Comparison of ENCODE assay signal across 17 cellular contexts in the genomic region with DNA sequence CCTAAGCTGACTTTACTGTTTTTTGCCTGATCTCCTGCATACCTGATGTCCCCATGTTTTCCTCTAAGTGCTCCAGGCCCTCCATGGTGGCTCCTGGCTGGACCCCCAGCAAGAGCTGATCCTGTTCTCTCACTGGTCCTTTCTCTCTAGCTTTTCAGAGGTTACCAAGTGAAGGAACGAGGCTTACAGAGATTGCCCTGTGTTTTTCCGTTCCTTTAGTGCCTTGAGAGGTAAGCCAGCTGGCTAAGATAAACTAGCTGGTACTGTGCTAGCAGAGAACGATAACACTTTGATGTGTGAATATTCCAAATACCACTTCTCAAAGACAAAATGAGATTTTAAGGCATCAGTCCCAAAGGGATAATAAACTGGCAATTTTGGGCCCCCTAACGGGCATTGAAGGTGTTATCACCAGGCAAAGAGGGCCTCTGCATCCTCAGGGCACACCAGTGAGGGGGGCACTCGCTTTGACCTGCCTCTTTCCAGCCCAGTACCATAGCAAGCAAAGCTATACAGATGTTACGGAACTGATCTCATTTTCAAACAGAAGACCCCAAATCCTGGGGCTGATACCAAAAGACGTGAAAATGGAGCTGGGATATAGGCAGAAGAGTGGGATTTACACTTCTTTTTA. TPM values are rescaled to one million over a fixed set of nuclear protein-coding genes. Genes with fewer than 3 reads are reported as not detected.
A peak's percentile ranks its signal among the peaks of the same experiment; 100 is the strongest.
DNase-seq lines count a peak whose midpoint lies in the region; ATAC-seq and TF ChIP-seq lines count a peak whose summit lies in the region.
"Had no signal": no experiment of that assay in that cellular context is flagged by ENCODE, and none has a peak within 500 bp of the region (broad histone marks: within the 10 kb centered on the region; RNA-seq: fewer than 3 reads in every experiment).

No MANE protein-coding gene starts in this region.

- H3K4me1 ChIP-seq in Loucy (ENCODE audit: insufficient read depth, low read length, poor library complexity, severe bottlenecking) (peaks cover 16% of the 10 kb centered on the region), endodermal cell (ENCODE audit: control insufficient read depth, insufficient read depth, low read length) (peaks cover 8% of the 10 kb centered on the region), gastroesophageal sphincter (peaks cover 0 to 60% (median 2%) of the 10 kb centered on the region in 3 donors)

- peak; percentile 28; the same call in 1 of the 2 replicates for TF ChIP-seq CTCF in Loucy (conservative IDR thresholded peaks at IDR 0.05; ENCODE audit: low read length)
- TF ChIP-seq CTCF in endodermal cell (conservative IDR thresholded peaks at IDR 0.05): peak; percentile 30
- no peak for TF ChIP-seq CTCF in gastroesophageal sphincter (IDR thresholded peaks at IDR 0.05)

- no peaks in the 10 kb centered on the region for H3K9me2 ChIP-seq in Loucy (replicated peaks; ENCODE audit: low read depth, low read length)

- H3K36me3 ChIP-seq in Loucy (ENCODE audit: insufficient read depth, low read length): no peaks in the 10 kb centered on the region
- H3K36me3 ChIP-seq in endodermal cell (ENCODE audit: control insufficient read depth, insufficient read depth, low read length): peaks cover 9% of the 10 kb centered on the region
- peaks cover 0 to 2% of the 10 kb centered on the region in 2 donors for H3K36me3 ChIP-seq in gastroesophageal sphincter

- no peak for TF ChIP-seq EP300 in gastroesophageal sphincter (IDR thresholded peaks at IDR 0.05)

- ATAC-seq in activated naive CD4-positive, alpha-beta T cell treated with anti-CD3 and anti-CD28 coated beads, Interleukin-2, amount 50 U/mL, for 72 hours: no peak
- peak; percentile 31 for ATAC-seq in stimulated activated naive CD8-positive, alpha-beta T cell treated with anti-CD3 and anti-CD28 coated beads, Interleukin-15, amount 100 ng/mL, for 72 hours
- ATAC-seq in gastroesophageal sphincter: no peak
- ATAC-seq in natural killer cell treated with Interleukin-12 subunit alpha and Interleukin-12 subunit beta and Interleukin-15 and Interleukin-18, amount 100 ng/mL, for 72 hours: no peak
- ATAC-seq: naive thymus-derived CD4-positive, alpha-beta T cell had no signal

- H3K79me2 ChIP-seq in Loucy (ENCODE audit: insufficient read depth, low read length): peaks cover 23% of the 10 kb centered on the region

- peaks cover 0 to 3% of the 10 kb centered on the region in 2 donors for H3K9me3 Mint-ChIP-seq in activated naive CD4-positive, alpha-beta T cell treated with anti-CD3 and anti-CD28 coated beads, Interleukin-2, amount 50 U/mL, for 72 hours
- no peaks in the 10 kb centered on the region for H3K9me3 Mint-ChIP-seq in endodermal cell
- peaks cover 0 to 7% of the 10 kb centered on the region in 2 donors for H3K9me3 Mint-ChIP-seq in stimulated activated naive CD8-positive, alpha-beta T cell treated with anti-CD3 and anti-CD28 coated beads, Interleukin-15, amount 100 ng/mL, for 72 hours
- H3K9me3 Mint-ChIP-seq in natural killer cell treated with Interleukin-12 subunit alpha and Interleukin-12 subunit beta and Interleukin-15 and Interleukin-18, amount 100 ng/mL, for 72 hours: no peaks in the 10 kb centered on the region
- H3K9me3 Mint-ChIP-seq: CD8-positive, alpha-beta memory T cell had no signal

- H3K27me3 ChIP-seq in Loucy (ENCODE audit: insufficient read depth, low read length, poor library complexity, severe bottlenecking) (no peaks in the 10 kb centered on the region), endodermal cell (ENCODE audit: control insufficient read depth, insufficient read depth, low read length, poor library complexity, severe bottlenecking) (no peaks in the 10 kb centered on the region), gastroesophageal sphincter (no peaks in the 10 kb centered on the region)
- H3K27me3 ChIP-seq: ascending aorta had no signal

- H3K36me3 Mint-ChIP-seq in activated naive CD4-positive, alpha-beta T cell treated with anti-CD3 and anti-CD28 coated beads, Interleukin-2, amount 50 U/mL, for 72 hours: peaks cover 7 to 13% of the 10 kb centered on the region in 2 donors
- peaks cover 3% of the 10 kb centered on the region for H3K36me3 Mint-ChIP-seq in endodermal cell (ENCODE audit: low read depth)
- H3K36me3 Mint-ChIP-seq in natural killer cell treated with Interleukin-12 subunit alpha and Interleukin-12 subunit beta and Interleukin-15 and Interleukin-18, amount 100 ng/mL, for 72 hours: no peaks in the 10 kb centered on the region

- no peak overlapping the region for H3K27ac ChIP-seq in endodermal cell (ENCODE audit: low read depth, low read length)
- peak overlapping the region in 2 of 4 donors; percentile 41 to 48 for H3K27ac ChIP-seq in gastroesophageal sphincter
- H3K27ac ChIP-seq: ascending aorta had no signal

- no peak overlapping the region for H3K9ac ChIP-seq in Loucy (ENCODE audit: low read depth, low read length, poor library complexity, severe bottlenecking)
- H3K9ac ChIP-seq in endodermal cell (ENCODE audit: extremely low read depth, low read length, poor library complexity, severe bottlenecking): no peak overlapping the region

- no peak overlapping the region for H2AFZ ChIP-seq in Loucy (ENCODE audit: low read length)

- H3K9me3 ChIP-seq in Loucy (ENCODE audit: insufficient read depth, low read depth, low read length) (no peaks in the 10 kb centered on the region), endodermal cell (ENCODE audit: control insufficient read depth, low read length) (no peaks in the 10 kb centered on the region), gastroesophageal sphincter (peaks cover 0 to under 1% (median 0%) of the 10 kb centered on the region in 3 donors)
- H3K9me3 ChIP-seq: ascending aorta had no signal

- no peaks in the 10 kb centered on the region for H3K27me3 Mint-ChIP-seq in endodermal cell (ENCODE audit: insufficient read depth)
- no peaks in the 10 kb centered on the region for H3K27me3 Mint-ChIP-seq in stimulated activated naive CD8-positive, alpha-beta T cell treated with anti-CD3 and anti-CD28 coated beads, Interleukin-15, amount 100 ng/mL, for 72 hours
- H3K27me3 Mint-ChIP-seq in natural killer cell treated with Interleukin-12 subunit alpha and Interleukin-12 subunit beta and Interleukin-15 and Interleukin-18, amount 100 ng/mL, for 72 hours: no peaks in the 10 kb centered on the region
- H3K27me3 Mint-ChIP-seq: CD8-positive, alpha-beta memory T cell; naive thymus-derived CD4-positive, alpha-beta T cell had no signal

- 88 to 93% methylated on average over 3 to 7 of the region's 7 CpGs for WGBS in endodermal cell (ENCODE audit: insufficient coverage in 1 of 2, insufficient read length in 1 of 2), 2 experiments
- 63 to 81% methylated on average over 4 to 7 of the region's 7 CpGs for WGBS in gastroesophageal sphincter (ENCODE audit: low coverage in 1 of 2), 2 donors

- H3F3A ChIP-seq in Loucy (ENCODE audit: low read depth): no peaks in the 10 kb centered on the region

- peaks cover 16% of the 10 kb centered on the region for H3K4me1 Mint-ChIP-seq in endodermal cell
- H3K4me1 Mint-ChIP-seq in stimulated activated naive CD8-positive, alpha-beta T cell treated with anti-CD3 and anti-CD28 coated beads, Interleukin-15, amount 100 ng/mL, for 72 hours: peaks cover 37% of the 10 kb centered on the region
- peaks cover 19 to 20% of the 10 kb centered on the region in 2 donors for H3K4me1 Mint-ChIP-seq in natural killer cell treated with Interleukin-12 subunit alpha and Interleukin-12 subunit beta and Interleukin-15 and Interleukin-18, amount 100 ng/mL, for 72 hours (ENCODE audit: low read depth in 2 of 2)

- no peak overlapping the region for H3K4me2 ChIP-seq in Loucy (ENCODE audit: low read depth, low read length, poor library complexity, severe bottlenecking)

- no peak overlapping the region for H3K4me3 ChIP-seq in Loucy (ENCODE audit: low read length, poor library complexity, severe bottlenecking)
- H3K4me3 ChIP-seq in endodermal cell (ENCODE audit: low read length): no peak overlapping the region
- no peak overlapping the region for H3K4me3 ChIP-seq in gastroesophageal sphincter
- H3K4me3 ChIP-seq: ascending aorta, lung had no signal

- no peak for TF ChIP-seq POLR2A in gastroesophageal sphincter (IDR thresholded peaks at IDR 0.05)

- no peak for DNase-seq in activated naive CD4-positive, alpha-beta T cell treated with anti-CD3 and anti-CD28 coated beads, Interleukin-2, amount 50 U/mL, for 72 hours (ENCODE audit: low spot score in 2 of 2)
- no peak for DNase-seq in activated naive CD4-positive, alpha-beta T cell treated with anti-CD3 and anti-CD28 coated beads, Interleukin-2, amount 50 U/mL, for 16 hours
- DNase-seq in endodermal cell: no peak
- DNase-seq in stimulated activated naive CD8-positive, alpha-beta T cell treated with anti-CD3 and anti-CD28 coated beads, Interleukin-15, amount 100 ng/mL, for 72 hours: no peak
- DNase-seq in NCI-H1417 treated with DMSO at 0.1 percent for 48 hours (lab: John Stamatoyannopoulos, UW): no peak
- no peak for DNase-seq in natural killer cell treated with Interleukin-12 subunit alpha and Interleukin-12 subunit beta and Interleukin-15 and Interleukin-18, amount 100 ng/mL, for 72 hours (ENCODE audit: low spot score)
- DNase-seq: activated gamma-delta T cell treated with Interleukin-2 at 50 U/mL for 16 hours; CD8-positive, alpha-beta memory T cell; cortex of kidney; naive thymus-derived CD4-positive, alpha-beta T cell; NCI-H1694 treated with DMSO at 0.1 percent for 48 hours; NCI-H2227 treated with DMSO at 0.1 percent for 48 hours had no signal

- peak overlapping the region; percentile 32 to 74 for H3K27ac Mint-ChIP-seq in activated naive CD4-positive, alpha-beta T cell treated with anti-CD3 and anti-CD28 coated beads, Interleukin-2, amount 50 U/mL, for 72 hours
- no peak overlapping the region for H3K27ac Mint-ChIP-seq in endodermal cell
- H3K27ac Mint-ChIP-seq in stimulated activated naive CD8-positive, alpha-beta T cell treated with anti-CD3 and anti-CD28 coated beads, Interleukin-15, amount 100 ng/mL, for 72 hours: peak overlapping the region in 1 of 2 donors; percentile 12
- no peak overlapping the region for H3K27ac Mint-ChIP-seq in natural killer cell treated with Interleukin-12 subunit alpha and Interleukin-12 subunit beta and Interleukin-15 and Interleukin-18, amount 100 ng/mL, for 72 hours
- H3K27ac Mint-ChIP-seq: T-helper 1 cell treated with Interleukin-12 subunit alpha and Interleukin-12 subunit beta and Interleukin-4 antibody, amounts not matched to agents 30 μg/mL and 1 μg/mL, for 36 hours had no signal

- H4K20me1 ChIP-seq in Loucy (ENCODE audit: insufficient read depth, low read length, poor library complexity, severe bottlenecking): peaks cover 4% of the 10 kb centered on the region

- H3K4me3 Mint-ChIP-seq in endodermal cell: no peak overlapping the region
- no peak overlapping the region for H3K4me3 Mint-ChIP-seq in stimulated activated naive CD8-positive, alpha-beta T cell treated with anti-CD3 and anti-CD28 coated beads, Interleukin-15, amount 100 ng/mL, for 72 hours
- H3K4me3 Mint-ChIP-seq in natural killer cell treated with Interleukin-12 subunit alpha and Interleukin-12 subunit beta and Interleukin-15 and Interleukin-18, amount 100 ng/mL, for 72 hours: no peak overlapping the region
- H3K4me3 Mint-ChIP-seq: CD8-positive, alpha-beta memory T cell; naive thymus-derived CD4-positive, alpha-beta T cell; T-helper 1 cell treated with Interleukin-12 subunit alpha and Interleukin-12 subunit beta and Interleukin-4 antibody, amounts not matched to agents 30 μg/mL and 1 μg/mL, for 36 hours had no signal

RNA-seq across cellular contexts. Expression of gene CCNY, which starts 8.4 kb away (rescaled TPM):
- total RNA-seq in activated naive CD4-positive, alpha-beta T cell treated with anti-CD3 and anti-CD28 coated beads, Interleukin-2, amount 50 U/mL, for 72 hours: 10 to 100 TPM; 31.4 to 44.2 TPM
- total RNA-seq in endodermal cell (10 to 100 TPM; 60.5 to 65.9 TPM), gastroesophageal sphincter (100 to 1,000 TPM in 1 of 4 donors, 10 to 100 TPM in 3; 35.5 to 106 (median 63.2) TPM)
- polyA plus RNA-seq in endodermal cell (2013, experiment 1 of 2): 47.6 TPM
- 44.6 TPM for polyA plus RNA-seq in endodermal cell (2013, experiment 2 of 2)
- total RNA-seq in natural killer cell treated with Interleukin-12 subunit alpha and Interleukin-12 subunit beta and Interleukin-15 and Interleukin-18, amount 100 ng/mL, for 72 hours: 10 to 100 TPM; 54.9 to 60.8 TPM

Comparison
In these comparisons a context has a peak if more than half of its experiments do, and no peak if none do; other contexts are left out.
1. H3K27ac Mint-ChIP-seq: peak in activated naive CD4-positive, alpha-beta T cell treated with anti-CD3 and anti-CD28 coated beads, Interleukin-2, amount 50 U/mL, for 72 hours (2 of 2); none in endodermal cell (single experiment) and natural killer cell treated with Interleukin-12 subunit alpha and Interleukin-12 subunit beta and Interleukin-15 and Interleukin-18, amount 100 ng/mL, for 72 hours (0 of 2).
2. CTCF ChIP-seq: peak in Loucy (single experiment) and endodermal cell (single experiment); none in gastroesophageal sphincter (0 of 4).